In genomic region chr2:226766352-226767055, GRCh38 we compare ENCODE assay signal across 24 cellular contexts. TPM values are rescaled to one million over a fixed set of nuclear protein-coding genes. Genes with fewer than 3 reads are reported as not detected.
DNase-seq lines count a peak whose midpoint lies in the region; ATAC-seq, FAIRE-seq and TF ChIP-seq lines count a peak whose summit lies in the region.
"Had no signal": no experiment of that assay in that cellular context is flagged by ENCODE, and none has a peak within 500 bp of the region (broad histone marks: within the 10 kb centered on the region; RNA-seq: fewer than 3 reads in every experiment).

No MANE protein-coding gene starts in this region.

- TF ChIP-seq EP300 in HepG2 (IDR thresholded peaks at IDR 0.05; ENCODE audit: low read depth in 2 of 2, low read length in 2 of 2) (no peak), HepG2 (CRISPR knock-in tag; IDR thresholded peaks at IDR 0.05; ENCODE audit: borderline replicate concordance) (no peak)

- peaks cover 3% of the 10 kb centered on the region for H3K79me2 ChIP-seq in HepG2 (ENCODE audit: insufficient read depth, low read length)

- H3K4me3 ChIP-seq in liver (ENCODE audit: low read depth in 1 of 3, low read length in 3 of 3) (no peak overlapping the region), HepG2 (replicated peaks in 1 of 3; ENCODE audit: insufficient read depth in 1 of 3, low read depth in 2 of 3, low read length in 3 of 3) (no peak overlapping the region), ascending aorta (no peak overlapping the region), right cardiac atrium (ENCODE audit: low read length) (no peak overlapping the region)
- H3K4me3 ChIP-seq: esophagus muscularis mucosa, GM23338, SJCRH30, upper lobe of left lung had no signal

- no peak overlapping the region for H3K4me2 ChIP-seq in HepG2 (ENCODE audit: low read depth, low read length)
- H3K4me2 ChIP-seq: GM23338 had no signal

- BruUV-seq in HepG2 (replicated peaks; lab: Mats Ljungman, UMichigan), result no TSS peak

- no peak overlapping the region for H3K4me3 Mint-ChIP-seq in chondrocyte (ENCODE audit: unreplicated experiment)
- H3K4me3 Mint-ChIP-seq: activated CD8-positive, alpha-beta T cell treated with anti-CD3 and anti-CD28 coated beads for 36 hours; activated naive CD4-positive, alpha-beta T cell treated with anti-CD3 and anti-CD28 coated beads, Interleukin-2, amount 50 U/mL, for 24 hours; activated T-cell treated with anti-CD3 and anti-CD28 coated beads, Interleukin-2, amount 50 U/mL, for 4 hours; CD8-positive, alpha-beta memory T cell; GM23338; stimulated activated naive CD8-positive, alpha-beta T cell treated with anti-CD3 and anti-CD28 coated beads, Interleukin-15, amount 100 ng/mL, for 72 hours; T-helper 1 cell treated with Interleukin-12 subunit alpha and Interleukin-12 subunit beta and Interleukin-4 antibody, amounts not matched to agents 30 μg/mL and 1 μg/mL, for 36 hours had no signal

- H3K9me3 ChIP-seq in liver (ENCODE audit: control insufficient read depth in 4 of 4, low read length in 3 of 4), result no peaks in the 10 kb centered on the region
- no peaks in the 10 kb centered on the region for H3K9me3 ChIP-seq in HepG2 (ENCODE audit: low read length)
- no peaks in the 10 kb centered on the region for H3K9me3 ChIP-seq in ascending aorta
- no peaks in the 10 kb centered on the region for H3K9me3 ChIP-seq in right cardiac atrium (ENCODE audit: control insufficient read depth, low read length)
- H3K9me3 ChIP-seq: esophagus muscularis mucosa, neutrophil, upper lobe of left lung had no signal

- H3K36me3 ChIP-seq in liver (ENCODE audit: control insufficient read depth in 4 of 4, insufficient read depth in 3 of 4, low read depth in 1 of 4, low read length in 3 of 4) (peaks cover 0 to 4% (median 0%) of the 10 kb centered on the region in 4 donors), HepG2 (replicated peaks in 1 of 2; ENCODE audit: control insufficient read depth in 1 of 2, insufficient read depth in 2 of 2, low read length in 2 of 2) (peaks cover 2 to 8% of the 10 kb centered on the region in 2 experiments; a peak in 4 of 5 replicates), ascending aorta (no peaks in the 10 kb centered on the region)
- H3K36me3 ChIP-seq: esophagus muscularis mucosa, neutrophil, upper lobe of left lung, WERI-Rb-1 had no signal

- 0 out of 2 replicates have a peak, but pooled peaks cover 2% of the 10 kb centered on the region for H4K20me1 ChIP-seq in HepG2 (ENCODE audit: insufficient read depth, low read length)

- no peak for ATAC-seq in HepG2
- no peak for ATAC-seq in right cardiac atrium
- no peak for ATAC-seq in HG03097 (IDR thresholded peaks at IDR 0.05; ENCODE audit: low FRiP score, unreplicated experiment)
- ATAC-seq in GM19351 (IDR thresholded peaks at IDR 0.05; ENCODE audit: unreplicated experiment), result no peak
- ATAC-seq: activated CD8-positive, alpha-beta T cell treated with anti-CD3 and anti-CD28 coated beads for 36 hours; activated T-cell treated with anti-CD3 and anti-CD28 coated beads, Interleukin-2, amount 50 U/mL, for 4 hours; GM23338; stimulated activated naive CD8-positive, alpha-beta T cell treated with anti-CD3 and anti-CD28 coated beads, Interleukin-15, amount 100 ng/mL, for 72 hours had no signal

- DNase-seq in HepG2 (ENCODE audit: low spot score) (no peak), ascending aorta (ENCODE audit: low spot score in 2 of 2) (no peak), right cardiac atrium (no peak), chondrocyte (ENCODE audit: low spot score) (no peak)
- DNase-seq in stimulated activated naive CD4-positive, alpha-beta T cell (lab: John Stamatoyannopoulos, UW), result no peak
- DNase-seq: activated CD8-positive, alpha-beta T cell treated with anti-CD3 and anti-CD28 coated beads for 36 hours; activated T-cell treated with anti-CD3 and anti-CD28 coated beads, Interleukin-2, amount 50 U/mL, for 4 hours; CD8-positive, alpha-beta memory T cell; DND-41; NCI-H187 treated with DMSO at 0.1 percent for 48 hours; NCI-H510A treated with DMSO at 0.1 percent for 48 hours; SJCRH30; stimulated activated naive CD8-positive, alpha-beta T cell treated with anti-CD3 and anti-CD28 coated beads, Interleukin-15, amount 100 ng/mL, for 72 hours; upper lobe of left lung; WERI-Rb-1 had no signal

- in situ Hi-C loops in HepG2 (cut with HindIII; ENCODE audit: extremely low pct_ligation_motif_present, low pct_unique_long_range_greater_than_20kb), result no loop called here

- POLR2A ChIA-PET in HepG2 (lab: Yijun Ruan, JAX), result no interaction called here

- H3K27me3 ChIP-seq in liver (ENCODE audit: control insufficient read depth in 4 of 4, insufficient read depth in 4 of 4, low read length in 3 of 4), result no peaks in the 10 kb centered on the region
- no peaks in the 10 kb centered on the region for H3K27me3 ChIP-seq in HepG2 (ENCODE audit: control insufficient read depth in 1 of 2, insufficient read depth in 2 of 2, low read length in 2 of 2)
- no peaks in the 10 kb centered on the region for H3K27me3 ChIP-seq in ascending aorta
- H3K27me3 ChIP-seq in right cardiac atrium (ENCODE audit: control insufficient read depth, insufficient read depth), result no peaks in the 10 kb centered on the region
- H3K27me3 ChIP-seq: esophagus muscularis mucosa, SJCRH30, upper lobe of left lung had no signal

- no peak for FAIRE-seq in HepG2 (lab: Jason Lieb, UNC)

- intact Hi-C loops in HepG2 (cut with micrococcal nuclease; ENCODE audit: unreplicated experiment), result no loop called here
- intact Hi-C loops in ascending aorta (cut with DNase I), result no loop called here
- intact Hi-C loops in right cardiac atrium (cut with DNase I), result no loop called here

- TF ChIP-seq RAD21 in liver (IDR thresholded peaks at IDR 0.05) (no peak), HepG2 (CRISPR knock-in tag; IDR thresholded peaks at IDR 0.05) (no peak)

- H3K9me3 Mint-ChIP-seq in chondrocyte (ENCODE audit: low read depth), result peaks cover 3% of the 10 kb centered on the region
- H3K9me3 Mint-ChIP-seq: activated CD8-positive, alpha-beta T cell treated with anti-CD3 and anti-CD28 coated beads for 36 hours; GM23338; stimulated activated naive CD8-positive, alpha-beta T cell treated with anti-CD3 and anti-CD28 coated beads, Interleukin-15, amount 100 ng/mL, for 72 hours had no signal

- H3K4me1 ChIP-seq in liver (ENCODE audit: control insufficient read depth in 4 of 4, insufficient read depth in 4 of 4, low read length in 3 of 4), result peaks cover 0 to 26% (median 11%) of the 10 kb centered on the region in 4 donors
- peaks cover 6% of the 10 kb centered on the region for H3K4me1 ChIP-seq in HepG2 (ENCODE audit: insufficient read depth, low read length)
- peaks cover 0 to 23% of the 10 kb centered on the region in 2 donors for H3K4me1 ChIP-seq in ascending aorta
- H3K4me1 ChIP-seq in right cardiac atrium (ENCODE audit: control insufficient read depth, insufficient read depth, low read length), result peaks cover 6% of the 10 kb centered on the region

- H3K27ac ChIP-seq in liver (ENCODE audit: low read depth in 1 of 2, low read length in 2 of 2), result peak overlapping the region in 1 of 2 donors; percentile 6
- no peak overlapping the region for H3K27ac ChIP-seq in HepG2 (ENCODE audit: extremely low read length, insufficient read depth, low read length)
- H3K27ac ChIP-seq in ascending aorta, result peak overlapping the region; percentile 7 to 22
- H3K27ac ChIP-seq in right cardiac atrium (ENCODE audit: low read length), result peak overlapping the region; percentile 76
- H3K27ac ChIP-seq: esophagus muscularis mucosa, HL-60, neutrophil, SJCRH30, upper lobe of left lung, WERI-Rb-1 had no signal

- H3K27ac Mint-ChIP-seq in chondrocyte (ENCODE audit: unreplicated experiment), result no peak overlapping the region
- H3K27ac Mint-ChIP-seq: activated CD8-positive, alpha-beta T cell treated with anti-CD3 and anti-CD28 coated beads for 36 hours; activated naive CD4-positive, alpha-beta T cell treated with anti-CD3 and anti-CD28 coated beads, Interleukin-2, amount 50 U/mL, for 24 hours; CD8-positive, alpha-beta memory T cell; GM23338; stimulated activated naive CD8-positive, alpha-beta T cell treated with anti-CD3 and anti-CD28 coated beads, Interleukin-15, amount 100 ng/mL, for 72 hours; T-helper 1 cell treated with Interleukin-12 subunit alpha and Interleukin-12 subunit beta and Interleukin-4 antibody, amounts not matched to agents 30 μg/mL and 1 μg/mL, for 36 hours had no signal

- CTCF ChIA-PET in HepG2 (lab: Yijun Ruan, JAX; ENCODE audit: low intra/inter-chr PET ratio, low total read pairs), result no interaction called here

- TF ChIP-seq CTCF in liver (IDR thresholded peaks at IDR 0.05; ENCODE audit: low read depth, low read length, missing input control) (no peak), HepG2 (CRISPR knock-in tag; IDR thresholded peaks at IDR 0.05) (no peak), ascending aorta (IDR thresholded peaks at IDR 0.05) (no peak), chondrocyte (IDR thresholded peaks at IDR 0.05) (no peak)

- H3K9ac ChIP-seq in liver (ENCODE audit: low read depth in 1 of 2, low read length in 2 of 2) (no peak overlapping the region), HepG2 (ENCODE audit: insufficient read depth, low read depth, low read length) (no peak overlapping the region)

- no peaks in the 10 kb centered on the region for H3K27me3 Mint-ChIP-seq in chondrocyte (ENCODE audit: low read depth)
- H3K27me3 Mint-ChIP-seq: activated CD8-positive, alpha-beta T cell treated with anti-CD3 and anti-CD28 coated beads for 36 hours; activated naive CD4-positive, alpha-beta T cell treated with anti-CD3 and anti-CD28 coated beads, Interleukin-2, amount 50 U/mL, for 24 hours; stimulated activated naive CD8-positive, alpha-beta T cell treated with anti-CD3 and anti-CD28 coated beads, Interleukin-15, amount 100 ng/mL, for 72 hours had no signal

- peaks cover 6% of the 10 kb centered on the region for H3K36me3 Mint-ChIP-seq in chondrocyte (ENCODE audit: low read depth)

- no peak for TF ChIP-seq POLR2A in HepG2 (IDR thresholded peaks at IDR 0.05; ENCODE audit: insufficient read depth in 1 of 2, low read depth in 2 of 2, low read length in 2 of 2)

- WGBS in liver, result 96% methylated on average over 5 of the region's 5 CpGs
- 97% methylated on average over 5 of the region's 5 CpGs for WGBS in HepG2 (ENCODE audit: low lambda C conversion rate)
- WGBS in right cardiac atrium, result 86% methylated on average over 5 of the region's 5 CpGs

- peaks cover 31% of the 10 kb centered on the region for H3K4me1 Mint-ChIP-seq in chondrocyte (ENCODE audit: low read depth)
- H3K4me1 Mint-ChIP-seq: GM23338 had no signal

- H2AFZ ChIP-seq in HepG2 (ENCODE audit: low read length), result no peak overlapping the region
- H2AFZ ChIP-seq: GM23338 had no signal

RNA-seq across cellular contexts. Expression of gene IRS1, which starts 33.1 kb away (rescaled TPM):
- total RNA-seq in liver, result 10 to 100 TPM in 1 of 2 donors, 1 to 10 TPM in 1; 8.3 to 11.6 TPM
- polyA plus RNA-seq in liver, result 1 to 10 TPM; 7.4 to 8.9 TPM
- 7.9 and 8.7 TPM in 2 replicates for total RNA-seq in HepG2 (2016; rRNA removed; fragmentation: Illumina TruSeq; extraction: Trizol)
- total RNA-seq in HepG2 (2016; cell fraction: cytosol; rRNA removed; fragmentation: Illumina TruSeq; extraction: Trizol; ENCODE audit: low read depth), result 0.51 and 0.53 TPM in 2 replicates
- total RNA-seq in HepG2 (2016; cell fraction: insoluble cytoplasmic fraction; rRNA removed; fragmentation: Illumina TruSeq; extraction: Trizol), result 7.1 and 8.1 TPM in 2 replicates
- 2.7 and 3.0 TPM in 2 replicates for total RNA-seq in HepG2 (2016; cell fraction: membrane; rRNA removed; fragmentation: Illumina TruSeq; extraction: Trizol)
- 10.7 and 14.1 TPM in 2 replicates for total RNA-seq in HepG2 (2016; cell fraction: nucleus; rRNA removed; fragmentation: Illumina TruSeq; extraction: Trizol)
- 9.0 and 12.8 TPM in 2 replicates for polyA plus RNA-seq in HepG2 (2011; rRNA removed)
- 7.1 and 7.9 TPM in 2 replicates for polyA plus RNA-seq in HepG2 (2011; cell fraction: cytosol; rRNA removed)
- polyA plus RNA-seq in HepG2 (2011; cell fraction: nucleus; rRNA removed), result 15.3 and 15.6 TPM in 2 replicates
- polyA plus RNA-seq in HepG2 (2012), result 14.3 and 15.3 TPM in 2 replicates
- polyA plus RNA-seq in HepG2 (2016; cell fraction: cytosol; fragmentation: Illumina TruSeq; extraction: Trizol; ENCODE audit: low read depth), result 0.25 and 0.50 TPM in 2 replicates
- 6.8 and 8.7 TPM in 2 replicates for polyA plus RNA-seq in HepG2 (2016; cell fraction: insoluble cytoplasmic fraction; fragmentation: Illumina TruSeq; extraction: Trizol; ENCODE audit: low read depth)
- 1.1 and 1.4 TPM in 2 replicates for polyA plus RNA-seq in HepG2 (2016; cell fraction: membrane; fragmentation: Illumina TruSeq; extraction: Trizol; ENCODE audit: low read depth)
- polyA plus RNA-seq in HepG2 (2016; cell fraction: nucleus; fragmentation: Illumina TruSeq; extraction: Trizol; ENCODE audit: insufficient read depth, low read depth), result 11.6 and 13.6 TPM in 2 replicates
- 0.68 and 28.1 TPM in 2 replicates for polyA minus RNA-seq in HepG2 (2011; rRNA and poly(A)+ RNA removed; ENCODE audit: low replicate concordance)
- polyA minus RNA-seq in HepG2 (2011; cell fraction: cytosol; rRNA and poly(A)+ RNA removed), result 11.2 and 13.5 TPM in 2 replicates
- polyA minus RNA-seq in HepG2 (2011; cell fraction: nucleus; rRNA and poly(A)+ RNA removed), result 26.8 and 36.8 TPM in 2 replicates
- total RNA-seq in ascending aorta, result 18.6 TPM
- total RNA-seq in right cardiac atrium, result 10 to 100 TPM; 14.2 to 16.0 (median 15.0) TPM
- 6.2 TPM for polyA plus RNA-seq in right cardiac atrium
- total RNA-seq in chondrocyte, result 5.8 to 12.4 TPM (median 12.0 TPM) in 3 replicates
